In genomic region chr5:76524872-76525271, GRCh38 we compare ENCODE assay signal across 1 cellular context.
TF ChIP-seq lines count a peak whose summit lies in the region.

No MANE protein-coding gene starts in this region.

TF ChIP-seq in HEK293, 187 proteins besides CTCF, POLR2A, EP300 and RAD21 (continued from another document):
- TF ChIP-seq ZSCAN5A (tag by site-specific recombination; IDR thresholded peaks at IDR 0.05) (no peak), ZNF37A (tag by site-specific recombination; IDR thresholded peaks at IDR 0.05) (no peak), GLIS1 (tag by site-specific recombination; IDR thresholded peaks at IDR 0.05) (0 out of 2 replicates have a peak, but pooled peaks have one; percentile 19), ZSCAN18 (tag by site-specific recombination; IDR thresholded peaks at IDR 0.05) (no peak), ZNF248 (tag by site-specific recombination; IDR thresholded peaks at IDR 0.05) (no peak), ZNF560 (tag by site-specific recombination; IDR thresholded peaks at IDR 0.05; ENCODE audit: borderline replicate concordance) (no peak), PRDM6 (tag by site-specific recombination; IDR thresholded peaks at IDR 0.05) (peak; percentile 32; the same call in 1 of the 2 replicates), ZNF341 (tag by site-specific recombination; IDR thresholded peaks at IDR 0.05; ENCODE audit: low read depth) (no peak), ZNF776 (tag by site-specific recombination; IDR thresholded peaks at IDR 0.05; ENCODE audit: borderline replicate concordance) (no peak), OVOL3 (tag by site-specific recombination; IDR thresholded peaks at IDR 0.05) (no peak), ZNF660 (tag by site-specific recombination; IDR thresholded peaks at IDR 0.05) (no peak), ZNF155 (tag by site-specific recombination; IDR thresholded peaks at IDR 0.05) (no peak), ZNF513 (tag by site-specific recombination; IDR thresholded peaks at IDR 0.05) (no peak), ZNF174 (tag by site-specific recombination; IDR thresholded peaks at IDR 0.05) (no peak), ZNF394 (tag by site-specific recombination; IDR thresholded peaks at IDR 0.05; ENCODE audit: borderline replicate concordance) (no peak), ZNF433 (tag by site-specific recombination; IDR thresholded peaks at IDR 0.05; ENCODE audit: low read depth) (no peak)
